10 cellular contexts compared by ENCODE assay signal in genomic region chr16:11619327-11619851, GRCh38. TPM values are rescaled to one million over a fixed set of nuclear protein-coding genes. Genes with fewer than 3 reads are reported as not detected.
A peak's percentile ranks its signal among the peaks of the same experiment; 100 is the strongest.
DNase-seq lines count a peak whose midpoint lies in the region; ATAC-seq and TF ChIP-seq lines count a peak whose summit lies in the region.
"Had no signal": no experiment of that assay in that cellular context is flagged by ENCODE, and none has a peak within 500 bp of the region (broad histone marks: within the 10 kb centered on the region; RNA-seq: fewer than 3 reads in every experiment).

No MANE protein-coding gene starts in this region.

- peaks cover 39% of the 10 kb centered on the region for H3K4me1 ChIP-seq in suprapubic skin

- 100% methylated on average over 2 of the region's 2 CpGs for WGBS in suprapubic skin

- CTCF ChIA-PET in activated naive CD4-positive, alpha-beta T cell treated with anti-CD3 and anti-CD28 coated beads for 36 hours (lab: Charles Lee) = interaction anchor here (0.6 to 1.2 kb wide), 3 partner anchors 19 to 88 kb away, joined by 3 to 6 read pairs (median 3); no protein-coding TSS in a partner anchor

- ATAC-seq in stimulated activated naive B cell treated with anti-CD40 and anti-IgM and Interleukin-4, amounts not matched to agents 10 μg/mL and 1 μg/mL and 100 μg/mL, for 72 hours (replicated peaks) = peak; percentile 64 to 73

- no peak for TF ChIP-seq EP300 in suprapubic skin (IDR thresholded peaks at IDR 0.05)

- H3K4me1 Mint-ChIP-seq in activated naive CD4-positive, alpha-beta T cell treated with anti-CD3 and anti-CD28 coated beads for 36 hours (ENCODE audit: low read depth) = peaks cover 64% of the 10 kb centered on the region
- peaks cover 31% of the 10 kb centered on the region for H3K4me1 Mint-ChIP-seq in chondrocyte (ENCODE audit: low read depth)
- H3K4me1 Mint-ChIP-seq in stimulated activated naive B cell treated with anti-CD40 and anti-IgM and Interleukin-4, amounts not matched to agents 10 μg/mL and 1 μg/mL and 100 μg/mL, for 72 hours = peaks cover 31 to 59% of the 10 kb centered on the region in 2 donors

- no peak overlapping the region for H3K4me3 ChIP-seq in suprapubic skin

- H3K4me3 Mint-ChIP-seq in activated naive CD4-positive, alpha-beta T cell treated with anti-CD3 and anti-CD28 coated beads for 36 hours = no peak overlapping the region
- no peak overlapping the region for H3K4me3 Mint-ChIP-seq in chondrocyte (ENCODE audit: unreplicated experiment)
- H3K4me3 Mint-ChIP-seq in stimulated activated naive B cell treated with anti-CD40 and anti-IgM and Interleukin-4, amounts not matched to agents 10 μg/mL and 1 μg/mL and 100 μg/mL, for 72 hours = no peak overlapping the region

- H3K36me3 ChIP-seq in KOPT-K1 (ENCODE audit: insufficient read depth, low read length) (no peaks in the 10 kb centered on the region), suprapubic skin (no peaks in the 10 kb centered on the region)

- H3K27ac ChIP-seq in KOPT-K1 (ENCODE audit: low read depth, low read length, poor library complexity, severe bottlenecking) = peak overlapping the region; percentile 10
- H3K27ac ChIP-seq in suprapubic skin = no peak overlapping the region

- no peak for TF ChIP-seq POLR2A in suprapubic skin (IDR thresholded peaks at IDR 0.05)

- H3K36me3 Mint-ChIP-seq in activated naive CD4-positive, alpha-beta T cell treated with anti-CD3 and anti-CD28 coated beads for 36 hours (ENCODE audit: low read depth) = peaks cover 1% of the 10 kb centered on the region
- peaks cover 1% of the 10 kb centered on the region for H3K36me3 Mint-ChIP-seq in chondrocyte (ENCODE audit: low read depth)
- peaks cover 6 to 8% of the 10 kb centered on the region in 2 donors for H3K36me3 Mint-ChIP-seq in stimulated activated naive B cell treated with anti-CD40 and anti-IgM and Interleukin-4, amounts not matched to agents 10 μg/mL and 1 μg/mL and 100 μg/mL, for 72 hours

- DNase-seq in activated naive CD4-positive, alpha-beta T cell treated with anti-CD3 and anti-CD28 coated beads for 36 hours = peak; percentile 50
- no peak for DNase-seq in activated naive CD4-positive, alpha-beta T cell treated with Interleukin-2 at 50 U/mL for 16 hours
- DNase-seq in chondrocyte (ENCODE audit: low spot score) (no peak), middle frontal gyrus (ENCODE audit: extremely low spot score, low spot score) (no peak), suprapubic skin (ENCODE audit: low spot score in 2 of 2) (no peak), dermis blood vessel endothelial cell (no peak)
- DNase-seq in stimulated activated naive B cell treated with anti-CD40 and anti-IgM and Interleukin-4, amounts not matched to agents 10 μg/mL and 1 μg/mL and 100 μg/mL, for 72 hours = no peak
- DNase-seq: activated CD8-positive, alpha-beta memory T cell treated with anti-CD3 and anti-CD28 coated beads, Interleukin-2, amount 50 U/mL, for 4 hours; NCI-H526 treated with DMSO at 0.1 percent for 48 hours had no signal

- H3K9me3 Mint-ChIP-seq in activated naive CD4-positive, alpha-beta T cell treated with anti-CD3 and anti-CD28 coated beads for 36 hours = peaks cover 6% of the 10 kb centered on the region
- H3K9me3 Mint-ChIP-seq in chondrocyte (ENCODE audit: low read depth) = peaks cover 4% of the 10 kb centered on the region
- H3K9me3 Mint-ChIP-seq in stimulated activated naive B cell treated with anti-CD40 and anti-IgM and Interleukin-4, amounts not matched to agents 10 μg/mL and 1 μg/mL and 100 μg/mL, for 72 hours = peaks cover 4% of the 10 kb centered on the region in 2 donors

- intact Hi-C loops in activated naive CD4-positive, alpha-beta T cell treated with anti-CD3 and anti-CD28 coated beads for 36 hours (cut with micrococcal nuclease) = no loop called here

- H3K27me3 ChIP-seq in suprapubic skin = no peaks in the 10 kb centered on the region

- no peaks in the 10 kb centered on the region for H3K27me3 Mint-ChIP-seq in activated naive CD4-positive, alpha-beta T cell treated with anti-CD3 and anti-CD28 coated beads for 36 hours (ENCODE audit: low read depth)
- no peaks in the 10 kb centered on the region for H3K27me3 Mint-ChIP-seq in chondrocyte (ENCODE audit: low read depth)
- H3K27me3 Mint-ChIP-seq in stimulated activated naive B cell treated with anti-CD40 and anti-IgM and Interleukin-4, amounts not matched to agents 10 μg/mL and 1 μg/mL and 100 μg/mL, for 72 hours = no peaks in the 10 kb centered on the region

- H3K27ac Mint-ChIP-seq in activated naive CD4-positive, alpha-beta T cell treated with anti-CD3 and anti-CD28 coated beads for 36 hours = peak overlapping the region; percentile 77
- H3K27ac Mint-ChIP-seq in chondrocyte (ENCODE audit: unreplicated experiment) = peak overlapping the region; percentile 41
- peak overlapping the region; percentile 59 for H3K27ac Mint-ChIP-seq in stimulated activated naive B cell treated with anti-CD40 and anti-IgM and Interleukin-4, amounts not matched to agents 10 μg/mL and 1 μg/mL and 100 μg/mL, for 72 hours

- TF ChIP-seq CTCF in chondrocyte (IDR thresholded peaks at IDR 0.05) (no peak), suprapubic skin (IDR thresholded peaks at IDR 0.05) (no peak)

- H3K9me3 ChIP-seq in KOPT-K1 (ENCODE audit: insufficient read depth, low read length, poor library complexity, severe bottlenecking) (peaks cover 6% of the 10 kb centered on the region), suprapubic skin (no peaks in the 10 kb centered on the region)

RNA-seq across cellular contexts. Expression of gene LITAF, which starts 32.7 kb away (rescaled TPM):
- 100 to 1,000 TPM; 171 to 174 TPM for total RNA-seq in activated naive CD4-positive, alpha-beta T cell treated with anti-CD3 and anti-CD28 coated beads for 36 hours
- total RNA-seq in chondrocyte = 74.5 to 91.9 TPM (median 90.0 TPM) in 3 replicates
- 10 to 100 TPM; 48.8 to 82.2 (median 72.8) TPM for total RNA-seq in suprapubic skin
- total RNA-seq in dermis blood vessel endothelial cell = 3.6 and 5.6 TPM in 2 replicates

RNA-seq across cellular contexts. Expression of gene SNN, which starts 48.9 kb away (rescaled TPM):
- 10 to 100 TPM; 12.0 to 13.6 TPM for total RNA-seq in activated naive CD4-positive, alpha-beta T cell treated with anti-CD3 and anti-CD28 coated beads for 36 hours
- total RNA-seq in chondrocyte = 12.5 to 15.3 TPM (median 14.0 TPM) in 3 replicates
- 10 to 100 TPM; 17.0 to 32.7 (median 24.6) TPM for total RNA-seq in suprapubic skin
- total RNA-seq in dermis blood vessel endothelial cell = 34.4 and 56.7 TPM in 2 replicates
